In the genomic region with DNA sequence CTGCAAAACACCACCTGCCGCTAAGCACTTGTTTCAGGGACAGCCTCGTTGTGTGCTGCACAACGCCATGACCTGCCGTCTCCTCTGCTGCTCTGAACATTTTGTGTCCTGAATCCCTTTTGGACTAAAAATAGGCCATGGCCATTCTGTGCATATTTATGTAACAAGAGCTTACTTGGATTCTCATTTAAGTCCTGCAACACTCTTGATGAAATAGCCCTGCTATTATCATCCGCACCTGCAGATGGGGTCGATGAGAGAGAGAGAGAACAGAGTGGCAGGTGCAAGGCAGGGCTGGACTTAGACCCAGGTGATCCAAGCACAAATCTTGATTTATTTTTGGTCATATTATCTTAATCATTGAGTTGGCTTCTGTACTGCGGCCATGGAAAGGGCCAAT, we compare ENCODE assay signal across 1 cellular context.
TF ChIP-seq lines count a peak whose summit lies in the region.

No MANE protein-coding gene starts in this region.

TF ChIP-seq in GM23338, 12 proteins besides CTCF, POLR2A, EP300 and RAD21 (continued from another document):
- TF ChIP-seq, protein P1, sequence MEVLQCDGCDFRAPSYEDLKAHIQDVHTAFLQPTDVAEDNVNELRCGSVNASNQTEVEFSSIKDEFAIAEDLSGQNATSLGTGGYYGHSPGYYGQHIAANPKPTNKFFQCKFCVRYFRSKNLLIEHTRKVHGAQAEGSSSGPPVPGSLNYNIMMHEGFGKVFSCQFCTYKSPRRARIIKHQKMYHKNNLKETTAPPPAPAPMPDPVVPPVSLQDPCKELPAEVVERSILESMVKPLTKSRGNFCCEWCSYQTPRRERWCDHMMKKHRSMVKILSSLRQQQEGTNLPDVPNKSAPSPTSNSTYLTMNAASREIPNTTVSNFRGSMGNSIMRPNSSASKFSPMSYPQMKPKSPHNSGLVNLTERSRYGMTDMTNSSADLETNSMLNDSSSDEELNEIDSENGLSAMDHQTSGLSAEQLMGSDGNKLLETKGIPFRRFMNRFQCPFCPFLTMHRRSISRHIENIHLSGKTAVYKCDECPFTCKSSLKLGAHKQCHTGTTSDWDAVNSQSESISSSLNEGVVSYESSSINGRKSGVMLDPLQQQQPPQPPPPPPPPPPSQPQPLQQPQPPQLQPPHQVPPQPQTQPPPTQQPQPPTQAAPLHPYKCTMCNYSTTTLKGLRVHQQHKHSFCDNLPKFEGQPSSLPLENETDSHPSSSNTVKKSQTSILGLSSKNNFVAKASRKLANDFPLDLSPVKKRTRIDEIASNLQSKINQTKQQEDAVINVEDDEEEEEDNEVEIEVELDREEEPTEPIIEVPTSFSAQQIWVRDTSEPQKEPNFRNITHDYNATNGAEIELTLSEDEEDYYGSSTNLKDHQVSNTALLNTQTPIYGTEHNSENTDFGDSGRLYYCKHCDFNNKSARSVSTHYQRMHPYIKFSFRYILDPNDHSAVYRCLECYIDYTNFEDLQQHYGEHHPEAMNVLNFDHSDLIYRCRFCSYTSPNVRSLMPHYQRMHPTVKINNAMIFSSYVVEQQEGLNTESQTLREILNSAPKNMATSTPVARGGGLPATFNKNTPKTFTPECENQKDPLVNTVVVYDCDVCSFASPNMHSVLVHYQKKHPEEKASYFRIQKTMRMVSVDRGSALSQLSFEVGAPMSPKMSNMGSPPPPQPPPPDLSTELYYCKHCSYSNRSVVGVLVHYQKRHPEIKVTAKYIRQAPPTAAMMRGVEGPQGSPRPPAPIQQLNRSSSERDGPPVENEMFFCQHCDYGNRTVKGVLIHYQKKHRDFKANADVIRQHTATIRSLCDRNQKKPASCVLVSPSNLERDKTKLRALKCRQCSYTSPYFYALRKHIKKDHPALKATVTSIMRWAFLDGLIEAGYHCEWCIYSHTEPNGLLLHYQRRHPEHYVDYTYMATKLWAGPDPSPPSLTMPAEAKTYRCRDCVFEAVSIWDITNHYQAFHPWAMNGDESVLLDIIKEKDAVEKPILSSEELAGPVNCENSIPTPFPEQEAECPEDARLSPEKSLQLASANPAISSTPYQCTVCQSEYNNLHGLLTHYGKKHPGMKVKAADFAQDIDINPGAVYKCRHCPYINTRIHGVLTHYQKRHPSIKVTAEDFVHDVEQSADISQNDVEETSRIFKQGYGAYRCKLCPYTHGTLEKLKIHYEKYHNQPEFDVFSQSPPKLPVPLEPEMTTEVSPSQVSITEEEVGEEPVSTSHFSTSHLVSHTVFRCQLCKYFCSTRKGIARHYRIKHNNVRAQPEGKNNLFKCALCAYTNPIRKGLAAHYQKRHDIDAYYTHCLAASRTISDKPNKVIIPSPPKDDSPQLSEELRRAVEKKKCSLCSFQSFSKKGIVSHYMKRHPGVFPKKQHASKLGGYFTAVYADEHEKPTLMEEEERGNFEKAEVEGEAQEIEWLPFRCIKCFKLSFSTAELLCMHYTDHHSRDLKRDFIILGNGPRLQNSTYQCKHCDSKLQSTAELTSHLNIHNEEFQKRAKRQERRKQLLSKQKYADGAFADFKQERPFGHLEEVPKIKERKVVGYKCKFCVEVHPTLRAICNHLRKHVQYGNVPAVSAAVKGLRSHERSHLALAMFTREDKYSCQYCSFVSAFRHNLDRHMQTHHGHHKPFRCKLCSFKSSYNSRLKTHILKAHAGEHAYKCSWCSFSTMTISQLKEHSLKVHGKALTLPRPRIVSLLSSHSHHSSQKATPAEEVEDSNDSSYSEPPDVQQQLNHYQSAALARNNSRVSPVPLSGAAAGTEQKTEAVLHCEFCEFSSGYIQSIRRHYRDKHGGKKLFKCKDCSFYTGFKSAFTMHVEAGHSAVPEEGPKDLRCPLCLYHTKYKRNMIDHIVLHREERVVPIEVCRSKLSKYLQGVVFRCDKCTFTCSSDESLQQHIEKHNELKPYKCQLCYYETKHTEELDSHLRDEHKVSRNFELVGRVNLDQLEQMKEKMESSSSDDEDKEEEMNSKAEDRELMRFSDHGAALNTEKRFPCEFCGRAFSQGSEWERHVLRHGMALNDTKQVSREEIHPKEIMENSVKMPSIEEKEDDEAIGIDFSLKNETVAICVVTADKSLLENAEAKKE (CRISPR knock-in tag; IDR thresholded peaks at IDR 0.05), result no peak
- no peak for TF ChIP-seq CREB1 (CRISPR knock-in tag; IDR thresholded peaks at IDR 0.05; ENCODE audit: low read depth)
- TF ChIP-seq POLR2AphosphoS5 (IDR thresholded peaks at IDR 0.05; ENCODE audit: low read depth), result no peak
- no peak for TF ChIP-seq EZH2 (IDR thresholded peaks at IDR 0.05; ENCODE audit: low read depth, unreplicated experiment)
- no peak for TF ChIP-seq EZH2phosphoT487 (IDR thresholded peaks at IDR 0.05; ENCODE audit: unreplicated experiment)
- TF ChIP-seq JUNB (IDR thresholded peaks at IDR 0.05; ENCODE audit: unreplicated experiment), result no peak
- TF ChIP-seq STAT1 (IDR thresholded peaks at IDR 0.05; ENCODE audit: unreplicated experiment), result no peak
- no peak for TF ChIP-seq ZNF114 (CRISPR knock-in tag; IDR thresholded peaks at IDR 0.05)
- no peak for TF ChIP-seq ZNF331 (CRISPR knock-in tag; IDR thresholded peaks at IDR 0.05; ENCODE audit: low read depth)
- no peak for TF ChIP-seq REST (IDR thresholded peaks at IDR 0.05; ENCODE audit: unreplicated experiment)
